ENCODE assay signal across 9 cellular contexts in genomic region chr1:44777969-44778635, GRCh38. TPM values are rescaled to one million over a fixed set of nuclear protein-coding genes. Genes with fewer than 3 reads are reported as not detected.
DNase-seq lines count a peak whose midpoint lies in the region; ATAC-seq and TF ChIP-seq lines count a peak whose summit lies in the region.
"Had no signal": no experiment of that assay in that cellular context is flagged by ENCODE, and none has a peak within 500 bp of the region (broad histone marks: within the 10 kb centered on the region; RNA-seq: fewer than 3 reads in every experiment).

No MANE protein-coding gene starts in this region.

- H3F3A ChIP-seq in PC-9 (ENCODE audit: insufficient read depth, low read depth) (peaks cover 85% of the 10 kb centered on the region), smooth muscle cell (ENCODE audit: low read depth) (peaks cover 22% of the 10 kb centered on the region)

- H4K20me1 ChIP-seq in PC-9 (ENCODE audit: insufficient read depth) (peaks cover 43% of the 10 kb centered on the region), smooth muscle cell (ENCODE audit: low read depth) (peaks cover 52% of the 10 kb centered on the region)

- H3K36me3 ChIP-seq in PC-9 (ENCODE audit: low read depth) (peaks cover 49% of the 10 kb centered on the region), smooth muscle cell (ENCODE audit: low read depth) (no peaks in the 10 kb centered on the region)

- intact Hi-C loops in PC-9 (cut with micrococcal nuclease; ENCODE audit: unreplicated experiment), result no loop called here
- intact Hi-C loops in dendritic cell treated with granulocyte-macrophage colony-stimulating factor and Interleukin-4, amounts not matched to agents 40 ng/mL and 50 ng/mL, for 4 days (cut with micrococcal nuclease), result loop anchor here (5.0 kb wide), 1 partner anchor 234 kb away; the partner anchor contains the start of genes HECTD3 and UROD

- peak overlapping the region; percentile 95; the same call in 1 of the 2 replicates for H3K4me3 ChIP-seq in PC-9
- no peak overlapping the region for H3K4me3 ChIP-seq in smooth muscle cell

- H3K4me1 Mint-ChIP-seq in activated T-cell treated with anti-CD3 and anti-CD28 coated beads, Interleukin-2, amount 50 U/mL, for 72 hours (ENCODE audit: low read depth), result peaks cover 54% of the 10 kb centered on the region
- peaks cover 36% of the 10 kb centered on the region for H3K4me1 Mint-ChIP-seq in dendritic cell treated with granulocyte-macrophage colony-stimulating factor and Interleukin-4, amounts not matched to agents 40 ng/mL and 50 ng/mL, for 4 days (ENCODE audit: low read depth)

- H2AFZ ChIP-seq in PC-9 (no peak overlapping the region), smooth muscle cell (ENCODE audit: low read depth) (no peak overlapping the region)

- no peaks in the 10 kb centered on the region for H3K9me3 Mint-ChIP-seq in activated T-cell treated with anti-CD3 and anti-CD28 coated beads, Interleukin-2, amount 50 U/mL, for 72 hours
- no peaks in the 10 kb centered on the region for H3K9me3 Mint-ChIP-seq in dendritic cell treated with granulocyte-macrophage colony-stimulating factor and Interleukin-4, amounts not matched to agents 40 ng/mL and 50 ng/mL, for 4 days

- no peak for TF ChIP-seq CTCF in PC-9 (conservative IDR thresholded peaks at IDR 0.05)
- no peak for TF ChIP-seq CTCF in smooth muscle cell (IDR thresholded peaks at IDR 0.05; ENCODE audit: borderline replicate concordance, insufficient read depth, poor library complexity, severe bottlenecking)
- no peak for TF ChIP-seq CTCF in GM13976 (IDR thresholded peaks at IDR 0.05; ENCODE audit: borderline replicate concordance, control extremely low read depth, extremely low read depth, insufficient read depth, missing control alignments)

- POLR2A ChIA-PET in PC-9 (lab: Charles Lee; ENCODE audit: unreplicated experiment), result interaction anchor here (0.6 to 0.7 kb wide), 2 partner anchors 42 to 889 kb away, joined by 3 to 4 read pairs; no protein-coding TSS in a partner anchor

- H3K9me3 ChIP-seq in PC-9 (ENCODE audit: insufficient read depth, low read depth) (no peaks in the 10 kb centered on the region), smooth muscle cell (replicated peaks; ENCODE audit: low read depth) (no peaks in the 10 kb centered on the region)

- in situ Hi-C loops in GM13976 (cut with MboI; ENCODE audit: low sequenced_read_pairs, unreplicated experiment), result no loop called here

- DNase-seq in activated T-cell treated with anti-CD3 and anti-CD28 coated beads, Interleukin-2, amount 50 U/mL, for 72 hours, result no peak
- DNase-seq in activated T-cell treated with anti-CD3 and anti-CD28 coated beads for 4 hours (no peak), PC-9 (no peak), smooth muscle cell (lab: John Stamatoyannopoulos, UW; ENCODE audit: unreplicated experiment) (no peak), NCI-H128 (lab: John Stamatoyannopoulos, UW; ENCODE audit: unreplicated experiment) (no peak), GM13976 (ENCODE audit: low spot score) (no peak), dedifferentiated amniotic fluid mesenchymal stem cell (ENCODE audit: extremely low spot score) (no peak)

- H3K27me3 ChIP-seq in PC-9 (ENCODE audit: insufficient read depth, low read depth), result no peaks in the 10 kb centered on the region
- H3K27me3 ChIP-seq in smooth muscle cell (ENCODE audit: low read depth), result no peaks in the 10 kb centered on the region

- WGBS in smooth muscle cell (ENCODE audit: low lambda C conversion rate), result 90% methylated on average over 13 of the region's 13 CpGs

- peaks cover 60% of the 10 kb centered on the region for H3K79me2 ChIP-seq in PC-9 (ENCODE audit: low read depth)
- peaks cover 32% of the 10 kb centered on the region for H3K79me2 ChIP-seq in smooth muscle cell (ENCODE audit: low read depth)

- peak overlapping the region; percentile 92 to 97 for H3K4me3 Mint-ChIP-seq in activated T-cell treated with anti-CD3 and anti-CD28 coated beads, Interleukin-2, amount 50 U/mL, for 72 hours
- peak overlapping the region; percentile 89 for H3K4me3 Mint-ChIP-seq in dendritic cell treated with granulocyte-macrophage colony-stimulating factor and Interleukin-4, amounts not matched to agents 40 ng/mL and 50 ng/mL, for 4 days

- H3K4me2 ChIP-seq in PC-9, result peak overlapping the region; percentile 84
- peak overlapping the region; percentile 99 for H3K4me2 ChIP-seq in smooth muscle cell

- no peaks in the 10 kb centered on the region for H3K9me2 ChIP-seq in PC-9 (ENCODE audit: insufficient read depth)

- H3K4me1 ChIP-seq in PC-9 (replicated peaks; ENCODE audit: insufficient read depth), result peaks cover 22% of the 10 kb centered on the region
- peaks cover 14% of the 10 kb centered on the region for H3K4me1 ChIP-seq in smooth muscle cell (ENCODE audit: low read depth)

- peak overlapping the region; percentile 81 for H3K27ac Mint-ChIP-seq in activated T-cell treated with anti-CD3 and anti-CD28 coated beads, Interleukin-2, amount 50 U/mL, for 72 hours
- peak overlapping the region; percentile 97 for H3K27ac Mint-ChIP-seq in dendritic cell treated with granulocyte-macrophage colony-stimulating factor and Interleukin-4, amounts not matched to agents 40 ng/mL and 50 ng/mL, for 4 days

- CTCF ChIA-PET in PC-9 (lab: Charles Lee), result no interaction called here

- H3K27ac ChIP-seq in PC-9, result peak overlapping the region; percentile 98
- H3K27ac ChIP-seq in smooth muscle cell (ENCODE audit: low read depth), result peak overlapping the region; percentile 95

- peaks cover 34 to 60% of the 10 kb centered on the region in 2 donors for H3K36me3 Mint-ChIP-seq in activated T-cell treated with anti-CD3 and anti-CD28 coated beads, Interleukin-2, amount 50 U/mL, for 72 hours (ENCODE audit: insufficient read depth in 2 of 2)
- H3K36me3 Mint-ChIP-seq in dendritic cell treated with granulocyte-macrophage colony-stimulating factor and Interleukin-4, amounts not matched to agents 40 ng/mL and 50 ng/mL, for 4 days (ENCODE audit: low read depth), result peaks cover 76% of the 10 kb centered on the region

- H3K27me3 Mint-ChIP-seq in activated T-cell treated with anti-CD3 and anti-CD28 coated beads, Interleukin-2, amount 50 U/mL, for 72 hours (ENCODE audit: low read depth), result no peaks in the 10 kb centered on the region
- no peaks in the 10 kb centered on the region for H3K27me3 Mint-ChIP-seq in dendritic cell treated with granulocyte-macrophage colony-stimulating factor and Interleukin-4, amounts not matched to agents 40 ng/mL and 50 ng/mL, for 4 days

- ATAC-seq in activated T-cell treated with anti-CD3 and anti-CD28 coated beads, Interleukin-2, amount 50 U/mL, for 72 hours (replicated peaks in 1 of 2), result no peak
- ATAC-seq: activated CD4-positive, CD25-positive, alpha-beta regulatory T cell treated with anti-CD3 and anti-CD28 coated beads, Interleukin-2, amount 50 U/mL, for 24 hours had no signal

- H3K9ac ChIP-seq in smooth muscle cell (ENCODE audit: low read depth), result peak overlapping the region; percentile 30

- no TSS peak for BruUV-seq in PC-9 (replicated peaks; lab: Mats Ljungman, UMichigan)

RNA-seq across cellular contexts. Expression of gene RPS8, which starts 2.8 kb away (rescaled TPM):
- total RNA-seq in activated T-cell treated with anti-CD3 and anti-CD28 coated beads, Interleukin-2, amount 50 U/mL, for 72 hours, result 1,000 to 10,000 TPM; 2,862 to 3,010 TPM
- total RNA-seq in PC-9 (2021) (2,059 and 2,176 TPM in 2 replicates), smooth muscle cell (2,002 and 2,330 TPM in 2 replicates)
- 478 and 530 TPM in 2 replicates for polyA plus RNA-seq in smooth muscle cell

RNA-seq across cellular contexts. Expression of gene BEST4, which starts 9.9 kb away (rescaled TPM):
- total RNA-seq in activated T-cell treated with anti-CD3 and anti-CD28 coated beads, Interleukin-2, amount 50 U/mL, for 72 hours, result 1 to 10 TPM; 2.5 to 2.6 TPM
- total RNA-seq in PC-9 (2021), result 0.70 and 1.3 TPM in 2 replicates
- 0.54 TPM in 1 of 2 replicates, not detected in the other for total RNA-seq in smooth muscle cell
- polyA plus RNA-seq in smooth muscle cell, result 0.78 and 0.89 TPM in 2 replicates

RNA-seq across cellular contexts. Expression of gene PLK3, which starts 22.1 kb away (rescaled TPM):
- 10 to 100 TPM; 53.4 to 60.7 TPM for total RNA-seq in activated T-cell treated with anti-CD3 and anti-CD28 coated beads, Interleukin-2, amount 50 U/mL, for 72 hours
- total RNA-seq in PC-9 (2021) (12.7 and 13.0 TPM in 2 replicates), smooth muscle cell (26.2 and 42.0 TPM in 2 replicates)
- 39.7 and 71.6 TPM in 2 replicates for polyA plus RNA-seq in smooth muscle cell

RNA-seq across cellular contexts. Expression of gene DYNLT4, which starts 29.0 kb away (rescaled TPM):
- total RNA-seq in activated T-cell treated with anti-CD3 and anti-CD28 coated beads, Interleukin-2, amount 50 U/mL, for 72 hours, result 1 to 10 TPM in 1 of 2 donors, not detected in 1; 1.5 TPM
- 2.8 and 4.3 TPM in 2 replicates for total RNA-seq in PC-9 (2021)
- total RNA-seq in smooth muscle cell, result 1.1 and 2.0 TPM in 2 replicates
- 1.6 and 5.8 TPM in 2 replicates for polyA plus RNA-seq in smooth muscle cell

RNA-seq across cellular contexts. Expression of gene BTBD19, which starts 30.2 kb away (rescaled TPM):
- 10 to 100 TPM in 1 of 2 donors, 1 to 10 TPM in 1; 9.4 to 16.8 TPM for total RNA-seq in activated T-cell treated with anti-CD3 and anti-CD28 coated beads, Interleukin-2, amount 50 U/mL, for 72 hours
- total RNA-seq in PC-9 (2021), result 6.2 and 7.3 TPM in 2 replicates
- 9.5 and 11.9 TPM in 2 replicates for total RNA-seq in smooth muscle cell
- polyA plus RNA-seq in smooth muscle cell, result 11.0 and 27.4 TPM in 2 replicates
